Comparison of ENCODE assay signal across 8 cellular contexts in the genomic region with DNA sequence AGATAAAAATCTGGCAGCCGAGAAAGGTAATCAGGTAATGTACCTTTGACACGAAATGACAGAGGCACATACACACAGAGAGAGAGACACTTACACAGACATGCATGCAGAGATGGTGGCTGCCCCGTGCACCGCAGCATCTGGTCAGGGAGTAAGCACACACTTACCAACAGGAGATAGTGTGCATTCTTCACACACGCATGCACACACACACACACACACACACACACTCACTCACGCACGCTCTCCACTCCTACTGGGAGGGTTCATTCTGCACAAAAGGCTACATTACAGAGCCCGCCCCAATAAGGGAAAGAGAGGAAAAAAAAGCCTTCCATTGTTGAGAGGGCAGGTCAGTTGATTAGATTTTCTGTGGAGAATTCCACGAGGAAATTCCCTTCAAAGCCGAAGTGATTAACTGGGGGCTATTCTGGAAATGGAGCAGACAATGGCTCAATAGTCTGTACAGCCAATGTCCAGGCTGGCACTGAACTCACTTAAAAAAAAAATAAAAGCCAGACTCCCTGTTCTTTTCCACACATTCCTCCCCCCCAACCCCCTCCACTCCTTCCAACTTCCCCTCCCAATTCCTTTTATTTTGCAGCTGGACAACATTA. TPM values are rescaled to one million over a fixed set of nuclear protein-coding genes. Genes with fewer than 3 reads are reported as not detected.
DNase-seq lines count a peak whose midpoint lies in the region; TF ChIP-seq lines count a peak whose summit lies in the region.

No MANE protein-coding gene starts in this region.

- H3K36me3 ChIP-seq in iPS-20b (ENCODE audit: insufficient read depth, low read depth, low read length) (no peaks in the 10 kb centered on the region), skeletal muscle satellite cell (ENCODE audit: insufficient read depth, low read length) (no peaks in the 10 kb centered on the region)

- H3K27me3 ChIP-seq in iPS-20b (ENCODE audit: insufficient read depth, low read length) (peaks cover 32% of the 10 kb centered on the region), skeletal muscle satellite cell (ENCODE audit: control insufficient read depth, insufficient read depth, low read length) (peaks cover 4% of the 10 kb centered on the region)

- H3K9ac ChIP-seq in iPS-20b (ENCODE audit: low read depth, low read length) (peak overlapping the region; percentile 33; the same call in 1 of the 2 replicates), skeletal muscle satellite cell (ENCODE audit: low read depth, low read length) (no peak overlapping the region)

- TF ChIP-seq RAD21 in Ishikawa (IDR thresholded peaks at IDR 0.05; ENCODE audit: low read depth) = no peak

- peaks cover 7% of the 10 kb centered on the region for H3K4me1 ChIP-seq in iPS-20b (ENCODE audit: insufficient read depth, low read length)
- no peaks in the 10 kb centered on the region for H3K4me1 ChIP-seq in skeletal muscle satellite cell (ENCODE audit: control insufficient read depth, insufficient read depth, low read length)

- H3K4me2 ChIP-seq in skeletal muscle satellite cell (ENCODE audit: low read length) = peak overlapping the region; percentile 92

- DNase-seq in astrocyte of the hippocampus (ENCODE audit: low read depth, low spot score) = peak; percentile 57
- DNase-seq in SIG-M5 treated with dmso at 0.1 percent for 504 hours (lab: John Stamatoyannopoulos, UW; ENCODE audit: unreplicated experiment) = no peak
- DNase-seq in KBM-7 = no peak
- DNase-seq in activated CD4-positive, alpha-beta T cell treated with anti-CD3 and anti-CD28 coated beads for 48 hours = no peak
- DNase-seq in stimulated activated CD4-positive, alpha-beta T cell treated with anti-CD3 and anti-CD28 coated beads, Interleukin-2, amount 100 ng/mL, for 24 hours = no peak

- H3K9me3 ChIP-seq in iPS-20b (ENCODE audit: insufficient read depth, low read depth, low read length) (no peaks in the 10 kb centered on the region), skeletal muscle satellite cell (replicated peaks; ENCODE audit: low read length) (no peaks in the 10 kb centered on the region)

- no peak for TF ChIP-seq EP300 in Ishikawa (IDR thresholded peaks at IDR 0.05; ENCODE audit: borderline replicate concordance)

- peak overlapping the region; percentile 80 for H3K4me3 ChIP-seq in iPS-20b (ENCODE audit: low read length)
- H3K4me3 ChIP-seq in skeletal muscle satellite cell (ENCODE audit: low read length) = peak overlapping the region; percentile 74

- in situ Hi-C loops in KBM-7 (cut with MboI; ENCODE audit: low pct_unique_long_range_greater_than_20kb, low sequenced_read_pairs) = no loop called here

- no peak overlapping the region for H3K27ac ChIP-seq in iPS-20b (ENCODE audit: low read length)

TF ChIP-seq in Ishikawa, 13 proteins besides CTCF, POLR2A, EP300 and RAD21:
- TF ChIP-seq CREB1 (IDR thresholded peaks at IDR 0.05; ENCODE audit: low read depth) = no peak
- TF ChIP-seq TCF12 (IDR thresholded peaks at IDR 0.05; ENCODE audit: low read depth) = no peak
- TF ChIP-seq, protein P1, sequence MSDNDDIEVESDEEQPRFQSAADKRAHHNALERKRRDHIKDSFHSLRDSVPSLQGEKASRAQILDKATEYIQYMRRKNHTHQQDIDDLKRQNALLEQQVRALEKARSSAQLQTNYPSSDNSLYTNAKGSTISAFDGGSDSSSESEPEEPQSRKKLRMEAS (IDR thresholded peaks at IDR 0.05) = peak; percentile 6; the same call in 1 of the 2 replicates

RNA-seq across cellular contexts. Expression of gene SOX5, which starts 1.4 kb away (rescaled TPM):
- total RNA-seq in skeletal muscle satellite cell (2012; rRNA removed) = 7.0 and 8.9 TPM in 2 replicates
